In the genomic region with DNA sequence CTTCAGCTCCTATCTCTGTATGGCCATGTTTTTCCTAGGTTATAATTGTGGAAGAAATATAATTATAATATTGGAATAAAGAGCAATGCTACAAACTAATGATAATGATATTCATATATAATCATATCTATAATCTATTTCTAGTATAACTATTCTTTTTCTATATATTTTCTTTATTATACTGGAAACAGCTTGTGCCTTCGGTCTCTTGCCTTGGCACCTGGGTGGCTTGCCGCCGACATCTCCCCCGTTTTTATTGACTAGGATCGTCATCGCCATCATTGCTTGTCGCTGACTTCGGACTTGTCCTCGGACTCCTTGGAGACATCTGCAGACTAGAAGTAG, we compare ENCODE assay signal across 8 cellular contexts. TPM values are rescaled to one million over a fixed set of nuclear protein-coding genes. Genes with fewer than 3 reads are reported as not detected.
DNase-seq lines count a peak whose midpoint lies in the region; ATAC-seq, FAIRE-seq and TF ChIP-seq lines count a peak whose summit lies in the region.

No MANE protein-coding gene starts in this region.

- H3K4me3 Mint-ChIP-seq in naive B cell, result peak overlapping the region; percentile 96 to 100 (median 99)

- RAD21 ChIA-PET in GM12878 (lab: Charles Lee; ENCODE audit: unreplicated experiment), result interaction anchor here (1.0 to 9.2 kb wide), 17 partner anchors 9 to 429 kb away, joined by 3 to 105 read pairs (median 5); a partner anchor contains a TSS

- TF ChIP-seq EP300 in GM12878 (IDR thresholded peaks at IDR 0.05; ENCODE audit: borderline replicate concordance in 1 of 2, control insufficient read depth in 1 of 2, low read depth in 2 of 2, low read length in 2 of 2), result no peak

- H2AFZ ChIP-seq in GM12878 (ENCODE audit: control insufficient read depth, low read depth, low read length), result no peak overlapping the region

- H3K27me3 Mint-ChIP-seq in naive B cell, result no peaks in the 10 kb centered on the region

- ATAC-seq in heart right ventricle (no peak), GM12878 (no peak), naive B cell (ENCODE audit: low read depth in 2 of 2) (no peak)

- FAIRE-seq in GM12878 (lab: Jason Lieb, UNC), result no peak

- no peaks in the 10 kb centered on the region for H4K20me1 ChIP-seq in GM12878 (ENCODE audit: control insufficient read depth, insufficient read depth)

- peak overlapping the region in 3 of 10 donors; percentile 78 to 90 (median 87) for H3K27ac ChIP-seq in heart right ventricle
- H3K27ac ChIP-seq in GM12878 (ENCODE audit: control insufficient read depth, insufficient read depth), result peak overlapping the region; percentile 82; the same call in 1 of the 2 replicates
- peak overlapping the region; percentile 81 to 87 for H3K27ac ChIP-seq in uterus

- H3K27ac Mint-ChIP-seq in naive B cell, result peak overlapping the region in 5 of 6 donors; percentile 95 to 99 (median 98)

- POLR2A ChIA-PET in GM12878 (lab: Charles Lee), result interaction anchor here (0.8 to 3.8 kb wide), 6 partner anchors 11 to 66 kb away, joined by 3 to 37 read pairs (median 8); a partner anchor contains a TSS

- DNase-seq in heart right ventricle, result no peak
- DNase-seq in cardiac septum (ENCODE audit: low spot score), result no peak
- no peak for DNase-seq in GM12878 (ENCODE audit: low read depth, low spot score)
- DNase-seq in naive B cell, result no peak
- no peak for DNase-seq in uterus
- DNase-seq in islet precursor cell, result no peak
- DNase-seq in NCI-H1417 (lab: John Stamatoyannopoulos, UW), result no peak
- no peak for DNase-seq in GM19238 (ENCODE audit: insufficient read length, low spot score)

- SMC1A ChIA-PET in GM12878 (lab: Charles Lee; ENCODE audit: uncharacterized antibody, unreplicated experiment), result interaction anchor here (0.8 to 10.5 kb wide), 9 partner anchors 10 to 191 kb away, joined by 3 to 133 read pairs (median 13); a partner anchor contains a TSS

- H3K36me3 ChIP-seq in heart right ventricle (peaks cover 0 to 6% (median 0%) of the 10 kb centered on the region in 9 donors), GM12878 (ENCODE audit: control insufficient read depth in 2 of 2, insufficient read depth in 2 of 2, low read length in 1 of 2) (no peaks in the 10 kb centered on the region; a peak in 2 of 4 replicates), uterus (no peaks in the 10 kb centered on the region)

- in situ Hi-C loops in GM12878 (cut with MboI), result no loop called here

- H3K27me3 ChIP-seq in heart right ventricle, result no peaks in the 10 kb centered on the region
- no peaks in the 10 kb centered on the region for H3K27me3 ChIP-seq in GM12878 (replicated peaks in 1 of 2; ENCODE audit: control insufficient read depth in 2 of 2, insufficient read depth in 2 of 2, low read length in 1 of 2)
- H3K27me3 ChIP-seq in uterus, result no peaks in the 10 kb centered on the region

- H3K79me2 ChIP-seq in GM12878 (ENCODE audit: control insufficient read depth, insufficient read depth, low read length), result peaks cover 20% of the 10 kb centered on the region

- WGBS in heart right ventricle, 2 donors, result 69 to 75% methylated on average over 9 of the region's 9 CpGs
- 59% methylated on average over 9 of the region's 9 CpGs for WGBS in GM12878 (ENCODE audit: insufficient coverage, insufficient replicate concordance, low lambda C conversion rate, missing lambda C conversion rate)

- CTCF ChIA-PET in GM12878 (lab: Yijun Ruan, JAX), result interaction anchor here (0.6 to 12.9 kb wide), 24 partner anchors 11 to 809 kb away, joined by 3 to 181 read pairs (median 7); a partner anchor contains a TSS

- TF ChIP-seq POLR2A in GM12878 (IDR thresholded peaks at IDR 0.05; ENCODE audit: low read depth, low read length) (no peak), uterus (IDR thresholded peaks at IDR 0.05) (no peak)

- H3K4me1 Mint-ChIP-seq in naive B cell, result peaks cover 32 to 47% (median 36%) of the 10 kb centered on the region in 3 donors

- H3K9ac ChIP-seq in GM12878 (ENCODE audit: control insufficient read depth, insufficient read depth, low read length), result no peak overlapping the region

- H3K4me2 ChIP-seq in GM12878 (ENCODE audit: control insufficient read depth, insufficient read depth), result peak overlapping the region; percentile 87; the same call in 1 of the 2 replicates

- TF ChIP-seq CTCF in heart right ventricle (IDR thresholded peaks at IDR 0.05) (no peak), GM12878 (IDR thresholded peaks at IDR 0.05 in 2 of 3, conservative IDR thresholded peaks at IDR 0.05 in 1 of 3; ENCODE audit: control insufficient read depth in 2 of 3, extremely low read depth in 1 of 3, insufficient read depth in 1 of 3, low read depth in 3 of 3, low read length in 3 of 3) (no peak), uterus (IDR thresholded peaks at IDR 0.05) (no peak)

- TF ChIP-seq RAD21 in GM12878 (IDR thresholded peaks at IDR 0.05; ENCODE audit: insufficient read depth, low read depth, low read length), result no peak

- H3K36me3 Mint-ChIP-seq in naive B cell, result no peaks in the 10 kb centered on the region

- no TSS peak for BruUV-seq in GM12878 (replicated peaks; lab: Mats Ljungman, UMichigan)

- peak overlapping the region in 8 of 10 donors; percentile 74 to 98 (median 84) for H3K4me3 ChIP-seq in heart right ventricle
- H3K4me3 ChIP-seq in GM12878, result no peak overlapping the region
- H3K4me3 ChIP-seq in uterus, result no peak overlapping the region

- H3K9me3 ChIP-seq in heart right ventricle, result peaks cover 0 to 1% (median 0%) of the 10 kb centered on the region in 11 donors
- H3K9me3 ChIP-seq in GM12878 (replicated peaks; ENCODE audit: control insufficient read depth, insufficient read depth, low read length), result no peaks in the 10 kb centered on the region; the same call in 2 of the 3 replicates
- no peaks in the 10 kb centered on the region for H3K9me3 ChIP-seq in uterus

- H3K9me3 Mint-ChIP-seq in naive B cell, result peaks cover 0 to 2% (median 0%) of the 10 kb centered on the region in 7 donors

- intact Hi-C loops in heart right ventricle (cut with DNase I), result loop anchor here in 9 of 10 donors (1.0 to 5.0 kb wide), 11 partner anchors 24 to 192 kb away; a partner anchor contains a TSS
- intact Hi-C loops in cardiac septum (cut with DNase I), result loop anchor here (2.0 to 5.0 kb wide), 2 partner anchors 106 to 192 kb away; a partner anchor contains a TSS
- intact Hi-C loops in GM12878 (cut with micrococcal nuclease; ENCODE audit: unreplicated experiment), result loop anchor here (2.0 kb wide), 1 partner anchor 64 kb away; a partner anchor contains a TSS
- intact Hi-C loops in uterus (cut with DNase I; ENCODE audit: low total_unique reads), result loop anchor here (2.0 to 5.0 kb wide), 3 partner anchors 24 to 192 kb away; a partner anchor contains a TSS

- peaks cover 0 to 12% (median 0%) of the 10 kb centered on the region in 9 donors for H3K4me1 ChIP-seq in heart right ventricle
- H3K4me1 ChIP-seq in GM12878 (ENCODE audit: control insufficient read depth, insufficient read depth, low read length), result no peaks in the 10 kb centered on the region
- H3K4me1 ChIP-seq in uterus, result no peaks in the 10 kb centered on the region

RNA-seq across cellular contexts. Expression of a gene that starts 24.2 kb away (rescaled TPM):
- total RNA-seq in heart right ventricle, result 1 to 10 TPM; 1.7 to 7.1 (median 4.8) TPM
- polyA plus RNA-seq in heart right ventricle, result 10 to 100 TPM in 1 of 2 donors, under 1 TPM in 1; 0.87 to 11.0 TPM
- 3.1 TPM for total RNA-seq in cardiac septum
- 4.1 and 4.3 TPM in 2 replicates for total RNA-seq in GM12878 (2013; cell fraction: nucleolus; rRNA removed)
- total RNA-seq in GM12878 (2014; rRNA removed), result 0.62 and 0.98 TPM in 2 replicates
- 1.5 and 1.8 TPM in 2 replicates for total RNA-seq in GM12878 (2014; rRNA removed; fragmentation: Illumina TruSeq; extraction: Trizol)
- total RNA-seq in GM12878 (2021), result 0.66 and 1.0 TPM in 2 replicates
- polyA plus RNA-seq in GM12878 (2011; ENCODE audit: low read depth), result 1.2 TPM
- 1.8 and 2.1 TPM in 2 replicates for polyA plus RNA-seq in GM12878 (2011; rRNA removed)
- 0.42 and 0.85 TPM in 2 replicates for polyA plus RNA-seq in GM12878 (2011; cell fraction: cytosol; rRNA removed)
- 1.2 and 1.4 TPM in 2 replicates for polyA plus RNA-seq in GM12878 (2011; cell fraction: nucleus; rRNA removed)
- 1.4 and 2.3 TPM in 2 replicates for polyA plus RNA-seq in GM12878 (2012)
- polyA plus RNA-seq in GM12878 (2014; fragmentation: Illumina TruSeq; extraction: Trizol), result 1.3 and 1.6 TPM in 2 replicates
- polyA plus RNA-seq in GM12878 (2014; fragmentation: Nextera tagmentation; extraction: Ambion mirVana), result under 1 TPM; 0.86 to 0.89 TPM
- 0.88 and 1.6 TPM in 2 replicates for polyA plus RNA-seq in GM12878 (2014; rRNA removed)
- polyA plus RNA-seq in GM12878 (2016; fragmentation: Nextera tagmentation; extraction: Ambion mirVana), result 1 to 10 TPM in 1 of 2 experiments, under 1 TPM in 1; 0.63 to 1.3 TPM
- polyA minus RNA-seq in GM12878 (2011; rRNA and poly(A)+ RNA removed), result 1.0 and 1.5 TPM in 2 replicates
- polyA minus RNA-seq in GM12878 (2011; cell fraction: cytosol; rRNA and poly(A)+ RNA removed), result 2.5 TPM in 1 of 2 replicates, not detected in the other
- polyA minus RNA-seq in GM12878 (2011; cell fraction: nucleus; rRNA and poly(A)+ RNA removed), result 0.60 and 1.1 TPM in 2 replicates
- polyA plus RNA-seq in naive B cell (ENCODE audit: low read depth in 6 of 6), result 1 to 10 TPM in 5 of 6 donors, not detected in 1; 3.8 to 8.2 (median 6.0) TPM
- total RNA-seq in uterus, result 1 to 10 TPM in 3 of 4 donors, under 1 TPM in 1; 0.88 to 6.0 (median 1.7) TPM

RNA-seq across cellular contexts. Expression of a gene that starts 46.4 kb away (rescaled TPM):
- total RNA-seq in heart right ventricle, result 1 to 10 TPM; 2.9 to 6.6 (median 4.1) TPM
- 1 to 10 TPM; 2.4 to 9.3 TPM for polyA plus RNA-seq in heart right ventricle
- 4.3 TPM for total RNA-seq in cardiac septum
- total RNA-seq in GM12878 (2013; cell fraction: nucleolus; rRNA removed), result 13.9 and 16.3 TPM in 2 replicates
- total RNA-seq in GM12878 (2014; rRNA removed), result 0.79 and 0.82 TPM in 2 replicates
- 1.5 and 1.8 TPM in 2 replicates for total RNA-seq in GM12878 (2014; rRNA removed; fragmentation: Illumina TruSeq; extraction: Trizol)
- 1.2 and 1.3 TPM in 2 replicates for total RNA-seq in GM12878 (2021)
- polyA plus RNA-seq in GM12878 (2011; ENCODE audit: low read depth), result 3.3 TPM
- polyA plus RNA-seq in GM12878 (2011; rRNA removed), result 0.95 and 1.0 TPM in 2 replicates
- polyA plus RNA-seq in GM12878 (2011; cell fraction: cytosol; rRNA removed), result 0.32 and 0.34 TPM in 2 replicates
- polyA plus RNA-seq in GM12878 (2011; cell fraction: nucleus; rRNA removed), result 1.5 and 1.6 TPM in 2 replicates
- polyA plus RNA-seq in GM12878 (2012), result 3.2 and 5.3 TPM in 2 replicates
- polyA plus RNA-seq in GM12878 (2014; fragmentation: Illumina TruSeq; extraction: Trizol), result 2.0 and 2.5 TPM in 2 replicates
- polyA plus RNA-seq in GM12878 (2014; fragmentation: Nextera tagmentation; extraction: Ambion mirVana), result 1 to 10 TPM; 1.7 to 1.8 TPM
- 1.0 and 1.3 TPM in 2 replicates for polyA plus RNA-seq in GM12878 (2014; rRNA removed)
- polyA plus RNA-seq in GM12878 (2016; fragmentation: Nextera tagmentation; extraction: Ambion mirVana), result 1 to 10 TPM; 2.5 to 2.9 TPM
- polyA minus RNA-seq in GM12878 (2011; rRNA and poly(A)+ RNA removed), result 1.3 and 1.8 TPM in 2 replicates
- not detected in 2 replicates for polyA minus RNA-seq in GM12878 (2011; cell fraction: cytosol; rRNA and poly(A)+ RNA removed)
- 0.60 and 1.1 TPM in 2 replicates for polyA minus RNA-seq in GM12878 (2011; cell fraction: nucleus; rRNA and poly(A)+ RNA removed)
- polyA plus RNA-seq in naive B cell (ENCODE audit: low read depth in 6 of 6), result 10 to 100 TPM in 1 of 6 donors, 1 to 10 TPM in 5; 2.2 to 11.0 (median 5.0) TPM
- total RNA-seq in uterus, result 10 to 100 TPM in 2 of 4 donors, 1 to 10 TPM in 2; 1.5 to 13.5 (median 7.5) TPM

Comparison
In these comparisons a context has a peak if more than half of its experiments do, and no peak if none do; other contexts are left out.
1. H3K4me3 ChIP-seq: peak in heart right ventricle (8 of 10); none in GM12878 (single experiment) and uterus (0 of 2).